ENCODE assay signal across 12 cellular contexts in the genomic region with DNA sequence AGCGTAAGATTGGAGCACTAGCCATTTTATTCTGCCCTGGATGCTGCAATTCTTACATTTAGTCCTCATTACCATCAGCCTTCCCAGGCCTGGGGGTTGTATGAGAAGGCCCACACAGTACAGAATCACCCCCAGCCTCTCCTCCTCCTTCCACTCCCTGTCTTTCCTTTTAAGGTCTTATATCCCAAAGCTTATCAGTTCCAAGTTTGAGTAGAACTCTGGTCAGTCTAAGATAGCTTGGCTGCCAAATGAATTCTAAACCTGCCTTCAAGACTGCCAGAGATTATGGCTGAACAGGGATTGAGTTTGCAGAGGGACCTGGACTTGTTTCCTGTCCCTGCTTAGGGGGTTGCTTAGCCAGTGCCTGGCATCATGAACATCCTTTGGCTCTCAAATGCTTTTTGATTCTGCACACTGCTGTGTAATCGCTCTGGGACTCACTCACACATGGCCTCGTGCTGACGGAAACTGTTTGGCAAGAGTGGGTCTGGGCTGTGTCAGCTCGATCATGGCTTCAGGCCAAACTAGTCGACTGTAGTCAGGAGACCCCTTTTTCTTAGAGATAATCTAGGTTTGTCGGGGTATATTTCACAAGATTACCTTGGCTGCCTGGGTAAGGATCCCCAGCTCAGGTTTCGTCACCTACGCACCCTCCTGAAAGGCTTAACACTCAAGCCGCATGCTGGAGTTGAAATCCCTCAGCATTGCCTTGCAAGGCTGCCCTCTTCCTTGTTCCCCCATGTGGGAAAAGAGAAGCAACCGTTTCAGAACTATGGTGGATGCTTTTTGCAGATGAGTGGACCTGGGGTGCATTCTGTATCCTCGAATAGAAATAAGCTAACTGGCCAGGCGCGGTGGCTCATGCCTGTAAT.
DNase-seq lines count a peak whose midpoint lies in the region; ATAC-seq and TF ChIP-seq lines count a peak whose summit lies in the region.
"Had no signal": no experiment of that assay in that cellular context is flagged by ENCODE, and none has a peak within 500 bp of the region (broad histone marks: within the 10 kb centered on the region; RNA-seq: fewer than 3 reads in every experiment).

No MANE protein-coding gene starts in this region.

- 46% methylated on average over 9 of the region's 14 CpGs for WGBS in right lobe of liver (ENCODE audit: insufficient coverage, low coverage, low lambda C conversion rate, missing lambda C conversion rate)
- 79 to 84% methylated on average over 14 of the region's 14 CpGs for WGBS in testis, 2 donors

- DNase-seq in SK-N-DZ (ENCODE audit: low spot score) (peak; percentile 35), erythroblast (lab: John Stamatoyannopoulos, UW) (peak; percentile 16 to 42), right lobe of liver (peak in 2 of 3 donors; percentile 30 to 55), testis (peak; percentile 35), NCI-H187 (lab: John Stamatoyannopoulos, UW) (no peak)
- DNase-seq: activated naive CD4-positive, alpha-beta T cell treated with Interleukin-2 at 50 U/mL for 16 hours; DND-41; KG1; NCI-H187 treated with DMSO at 0.1 percent for 48 hours; stimulated activated CD4-positive, alpha-beta T cell treated with anti-CD3 and anti-CD28 coated beads, Interleukin-2, amount 100 ng/mL, for 48 hours had no signal

- TF ChIP-seq POLR2A in erythroblast (IDR thresholded peaks at IDR 0.05; ENCODE audit: low read length) (no peak), right lobe of liver (IDR thresholded peaks at IDR 0.05) (no peak), testis (IDR thresholded peaks at IDR 0.05) (no peak)

- H3K27ac ChIP-seq in right lobe of liver (no peak overlapping the region), testis (no peak overlapping the region)

- no peaks in the 10 kb centered on the region for H3K27me3 ChIP-seq in right lobe of liver
- H3K27me3 ChIP-seq in testis: no peaks in the 10 kb centered on the region

- intact Hi-C loops in right lobe of liver (cut with DNase I) (loop anchor here in 1 of 2 donors (10.0 kb wide), 1 partner anchor 280 kb away; no protein-coding TSS in a partner anchor), testis (cut with DNase I; ENCODE audit: low total_unique reads) (no loop called here)

- no peak for TF ChIP-seq CTCF in right lobe of liver (IDR thresholded peaks at IDR 0.05)
- TF ChIP-seq CTCF in testis (IDR thresholded peaks at IDR 0.05): no peak

- no peak overlapping the region for H3K4me3 ChIP-seq in right lobe of liver
- H3K4me3 ChIP-seq in testis: no peak overlapping the region

- ATAC-seq in right lobe of liver (peak in 3 of 4 donors; percentile 17 to 50 (median 40)), HG03378 (IDR thresholded peaks at IDR 0.05; ENCODE audit: unreplicated experiment) (no peak), GM18867 (IDR thresholded peaks at IDR 0.05; ENCODE audit: unreplicated experiment) (no peak)

- peaks cover 0 to 28% (median 12%) of the 10 kb centered on the region in 4 donors for H3K4me1 ChIP-seq in right lobe of liver
- peaks cover 22% of the 10 kb centered on the region for H3K4me1 ChIP-seq in testis

- H3K36me3 ChIP-seq in right lobe of liver (no peaks in the 10 kb centered on the region), testis (ENCODE audit: low read depth, missing control alignments) (no peaks in the 10 kb centered on the region)

- H3K9me3 ChIP-seq in right lobe of liver (no peaks in the 10 kb centered on the region), testis (no peaks in the 10 kb centered on the region)

Comparison
In these comparisons a context has a peak if more than half of its experiments do, and no peak if none do; other contexts are left out.
1. DNase-seq: peak in SK-N-DZ (single experiment), erythroblast (2 of 2), right lobe of liver (2 of 3) and testis (single experiment); none in NCI-H187 (0 of 2).
2. ATAC-seq: peak in right lobe of liver (3 of 4); none in HG03378 (single experiment) and GM18867 (single experiment).